In genomic region chr9:112925058-112925641, GRCh38 we compare ENCODE assay signal across 8 cellular contexts. TPM values are rescaled to one million over a fixed set of nuclear protein-coding genes. Genes with fewer than 3 reads are reported as not detected.
A peak's percentile ranks its signal among the peaks of the same experiment; 100 is the strongest.
DNase-seq lines count a peak whose midpoint lies in the region; ATAC-seq and TF ChIP-seq lines count a peak whose summit lies in the region.

No MANE protein-coding gene starts in this region.

- no peaks in the 10 kb centered on the region for H3K36me3 Mint-ChIP-seq in activated CD8-positive, alpha-beta T cell treated with anti-CD3 and anti-CD28 coated beads for 36 hours (ENCODE audit: low read depth)
- H3K36me3 Mint-ChIP-seq in effector memory CD8-positive, alpha-beta T cell (ENCODE audit: insufficient read depth), result no peaks in the 10 kb centered on the region

- intact Hi-C loops in activated CD8-positive, alpha-beta T cell treated with anti-CD3 and anti-CD28 coated beads for 36 hours (cut with micrococcal nuclease), result no loop called here

- POLR2A ChIA-PET in activated CD8-positive, alpha-beta T cell treated with anti-CD3 and anti-CD28 coated beads for 36 hours (lab: Charles Lee), result no interaction called here

- TF ChIP-seq CTCF in activated CD8-positive, alpha-beta T cell treated with anti-CD3 and anti-CD28 coated beads for 36 hours (IDR thresholded peaks at IDR 0.05), result peak; percentile 39

- H3K4me3 Mint-ChIP-seq in stimulated activated naive CD8-positive, alpha-beta T cell treated with anti-CD3 and anti-CD28 coated beads, Interleukin-15, amount 100 ng/mL, for 72 hours, result no peak overlapping the region
- H3K4me3 Mint-ChIP-seq in activated CD8-positive, alpha-beta T cell treated with anti-CD3 and anti-CD28 coated beads for 36 hours, result no peak overlapping the region
- H3K4me3 Mint-ChIP-seq in effector memory CD8-positive, alpha-beta T cell, result no peak overlapping the region

- DNase-seq in stimulated activated naive CD8-positive, alpha-beta T cell treated with anti-CD3 and anti-CD28 coated beads, Interleukin-15, amount 100 ng/mL, for 72 hours, result peak; percentile 19 to 20
- DNase-seq in stimulated activated naive CD8-positive, alpha-beta T cell treated with anti-CD3 and anti-CD28 coated beads, Interleukin-15, Interleukin-2, amounts not matched to agents 100 U/mL and 50 U/mL, for 24 hours, result no peak
- peak; percentile 21 for DNase-seq in NCI-H2029 treated with DMSO at 0.1 percent for 48 hours (lab: John Stamatoyannopoulos, UW)
- DNase-seq in activated CD8-positive, alpha-beta T cell treated with anti-CD3 and anti-CD28 coated beads for 36 hours, result peak; percentile 37
- peak; percentile 35 for DNase-seq in kidney tubule cell (ENCODE audit: low spot score)
- DNase-seq in effector memory CD8-positive, alpha-beta T cell, result no peak
- DNase-seq in HK-2 (ENCODE audit: unreplicated experiment), result no peak

- no peaks in the 10 kb centered on the region for H3K9me3 Mint-ChIP-seq in stimulated activated naive CD8-positive, alpha-beta T cell treated with anti-CD3 and anti-CD28 coated beads, Interleukin-15, amount 100 ng/mL, for 72 hours
- no peaks in the 10 kb centered on the region for H3K9me3 Mint-ChIP-seq in activated CD8-positive, alpha-beta T cell treated with anti-CD3 and anti-CD28 coated beads for 36 hours
- H3K9me3 Mint-ChIP-seq in effector memory CD8-positive, alpha-beta T cell, result no peaks in the 10 kb centered on the region

- H3K4me1 Mint-ChIP-seq in stimulated activated naive CD8-positive, alpha-beta T cell treated with anti-CD3 and anti-CD28 coated beads, Interleukin-15, amount 100 ng/mL, for 72 hours, result no peaks in the 10 kb centered on the region
- H3K4me1 Mint-ChIP-seq in activated CD8-positive, alpha-beta T cell treated with anti-CD3 and anti-CD28 coated beads for 36 hours (ENCODE audit: low read depth), result peaks cover 4% of the 10 kb centered on the region
- peaks cover 0 to 2% of the 10 kb centered on the region in 2 donors for H3K4me1 Mint-ChIP-seq in effector memory CD8-positive, alpha-beta T cell (ENCODE audit: low read depth in 2 of 2)

- CTCF ChIA-PET in activated CD8-positive, alpha-beta T cell treated with anti-CD3 and anti-CD28 coated beads for 36 hours (lab: Charles Lee), result interaction anchor here (1.2 to 1.4 kb wide), 2 partner anchors 16 to 187 kb away, joined by 4 to 5 read pairs; no protein-coding TSS in a partner anchor

- H3K27me3 Mint-ChIP-seq in stimulated activated naive CD8-positive, alpha-beta T cell treated with anti-CD3 and anti-CD28 coated beads, Interleukin-15, amount 100 ng/mL, for 72 hours, result peaks cover 16% of the 10 kb centered on the region
- peaks cover 19% of the 10 kb centered on the region for H3K27me3 Mint-ChIP-seq in activated CD8-positive, alpha-beta T cell treated with anti-CD3 and anti-CD28 coated beads for 36 hours
- H3K27me3 Mint-ChIP-seq in effector memory CD8-positive, alpha-beta T cell, result peaks cover 53 to 69% of the 10 kb centered on the region in 2 donors

- no peak overlapping the region for H3K27ac Mint-ChIP-seq in stimulated activated naive CD8-positive, alpha-beta T cell treated with anti-CD3 and anti-CD28 coated beads, Interleukin-15, amount 100 ng/mL, for 72 hours
- no peak overlapping the region for H3K27ac Mint-ChIP-seq in activated CD8-positive, alpha-beta T cell treated with anti-CD3 and anti-CD28 coated beads for 36 hours
- no peak overlapping the region for H3K27ac Mint-ChIP-seq in effector memory CD8-positive, alpha-beta T cell

- ATAC-seq in stimulated activated naive CD8-positive, alpha-beta T cell treated with anti-CD3 and anti-CD28 coated beads, Interleukin-15, amount 100 ng/mL, for 72 hours, result peak; percentile 67
- no peak for ATAC-seq in stimulated activated naive CD8-positive, alpha-beta T cell treated with anti-CD3 and anti-CD28 coated beads, Interleukin-15, Interleukin-2, amounts not matched to agents 100 U/mL and 50 U/mL, for 24 hours
- no peak for ATAC-seq in activated CD8-positive, alpha-beta T cell treated with anti-CD3 and anti-CD28 coated beads for 36 hours
- no peak for ATAC-seq in effector memory CD8-positive, alpha-beta T cell (replicated peaks)
- ATAC-seq in HG03280 (IDR thresholded peaks at IDR 0.05; ENCODE audit: unreplicated experiment), result no peak

RNA-seq across cellular contexts. Expression of gene SLC46A2, which starts 34.5 kb away (rescaled TPM):
- total RNA-seq in activated CD8-positive, alpha-beta T cell treated with anti-CD3 and anti-CD28 coated beads for 36 hours, result not detected

Comparison
In these comparisons a context has a peak if more than half of its experiments do, and no peak if none do; other contexts are left out.
1. DNase-seq: peak in stimulated activated naive CD8-positive, alpha-beta T cell treated with anti-CD3 and anti-CD28 coated beads, Interleukin-15, amount 100 ng/mL, for 72 hours (2 of 2), NCI-H2029 treated with DMSO at 0.1 percent for 48 hours (single experiment), activated CD8-positive, alpha-beta T cell treated with anti-CD3 and anti-CD28 coated beads for 36 hours (single experiment) and kidney tubule cell (single experiment); none in stimulated activated naive CD8-positive, alpha-beta T cell treated with anti-CD3 and anti-CD28 coated beads, Interleukin-15, Interleukin-2, amounts not matched to agents 100 U/mL and 50 U/mL, for 24 hours (single experiment), effector memory CD8-positive, alpha-beta T cell (0 of 3) and HK-2 (single experiment).